15 cellular contexts compared by ENCODE assay signal in genomic region chr7:20191044-20191867, GRCh38. TPM values are rescaled to one million over a fixed set of nuclear protein-coding genes. Genes with fewer than 3 reads are reported as not detected.
A peak's percentile ranks its signal among the peaks of the same experiment; 100 is the strongest.
DNase-seq lines count a peak whose midpoint lies in the region; ATAC-seq and TF ChIP-seq lines count a peak whose summit lies in the region.
"Had no signal": no experiment of that assay in that cellular context is flagged by ENCODE, and none has a peak within 500 bp of the region (broad histone marks: within the 10 kb centered on the region; RNA-seq: fewer than 3 reads in every experiment).

No MANE protein-coding gene starts in this region.

- H3K9me1 ChIP-seq in IMR-90 (ENCODE audit: insufficient read depth, low read length), result no peaks in the 10 kb centered on the region

- no peak overlapping the region; the same call in 1 of the 2 replicates for H3K4me2 ChIP-seq in IMR-90 (ENCODE audit: low read depth, low read length)
- H3K4me2 ChIP-seq: smooth muscle cell had no signal

- H3K27me3 ChIP-seq in IMR-90 (ENCODE audit: control insufficient read depth, insufficient read depth, low read length) (no peaks in the 10 kb centered on the region), SJSA1 (replicated peaks) (no peaks in the 10 kb centered on the region)
- H3K27me3 ChIP-seq: foreskin keratinocyte had no signal

- H3K27me3 Mint-ChIP-seq in stimulated activated naive B cell treated with anti-CD40 and anti-IgM and Interleukin-4, amounts not matched to agents 10 μg/mL and 1 μg/mL and 100 μg/mL, for 72 hours, result no peaks in the 10 kb centered on the region
- no peaks in the 10 kb centered on the region for H3K27me3 Mint-ChIP-seq in activated naive CD4-positive, alpha-beta T cell treated with anti-CD3 and anti-CD28 coated beads for 36 hours (ENCODE audit: low read depth)

- no peak overlapping the region for H2AFZ ChIP-seq in IMR-90 (replicated peaks; ENCODE audit: low read length, poor library complexity)

- H3K9me3 Mint-ChIP-seq in stimulated activated naive B cell treated with anti-CD40 and anti-IgM and Interleukin-4, amounts not matched to agents 10 μg/mL and 1 μg/mL and 100 μg/mL, for 72 hours, result peaks cover 15 to 18% of the 10 kb centered on the region in 2 donors
- H3K9me3 Mint-ChIP-seq in activated naive CD4-positive, alpha-beta T cell treated with anti-CD3 and anti-CD28 coated beads for 36 hours, result peaks cover 3% of the 10 kb centered on the region

- no peaks in the 10 kb centered on the region for H3K79me1 ChIP-seq in IMR-90 (ENCODE audit: low read depth in 1 of 2, low read length in 2 of 2)

- H4K20me1 ChIP-seq in IMR-90 (ENCODE audit: insufficient read depth, low read length), result no peaks in the 10 kb centered on the region

- BruUV-seq in IMR-90 (replicated peaks; lab: Mats Ljungman, UMichigan), result no TSS peak

- peaks cover 30 to 62% of the 10 kb centered on the region in 2 donors for H3K4me1 Mint-ChIP-seq in stimulated activated naive B cell treated with anti-CD40 and anti-IgM and Interleukin-4, amounts not matched to agents 10 μg/mL and 1 μg/mL and 100 μg/mL, for 72 hours
- H3K4me1 Mint-ChIP-seq in activated naive CD4-positive, alpha-beta T cell treated with anti-CD3 and anti-CD28 coated beads for 36 hours (ENCODE audit: low read depth), result no peaks in the 10 kb centered on the region
- H3K4me1 Mint-ChIP-seq: brain had no signal

- H2AK9ac ChIP-seq in IMR-90 (replicated peaks; ENCODE audit: low read depth, low read length, poor library complexity), result no peak overlapping the region

- H4K8ac ChIP-seq in IMR-90 (ENCODE audit: low read depth in 2 of 2, low read length in 2 of 2), result no peak overlapping the region

- H3K4me1 ChIP-seq in IMR-90 (ENCODE audit: control insufficient read depth, insufficient read depth, low read length), result peaks cover 12% of the 10 kb centered on the region; the same call in 1 of the 2 replicates
- peaks cover 14% of the 10 kb centered on the region for H3K4me1 ChIP-seq in SJSA1 (replicated peaks)
- H3K4me1 ChIP-seq: foreskin keratinocyte had no signal

- peaks cover 7 to 24% of the 10 kb centered on the region in 2 donors for H3K36me3 Mint-ChIP-seq in stimulated activated naive B cell treated with anti-CD40 and anti-IgM and Interleukin-4, amounts not matched to agents 10 μg/mL and 1 μg/mL and 100 μg/mL, for 72 hours
- H3K36me3 Mint-ChIP-seq in activated naive CD4-positive, alpha-beta T cell treated with anti-CD3 and anti-CD28 coated beads for 36 hours (ENCODE audit: low read depth), result no peaks in the 10 kb centered on the region

- H3K27ac ChIP-seq in IMR-90 (ENCODE audit: insufficient read depth, low read length) (peak overlapping the region; percentile 14; the same call in 1 of the 2 replicates), SJSA1 (peak overlapping the region; percentile 18; the same call in 1 of the 2 replicates)
- H3K27ac ChIP-seq: foreskin keratinocyte had no signal

- TF ChIP-seq RAD21 in IMR-90 (IDR thresholded peaks at IDR 0.05; ENCODE audit: low read length), result no peak

- no peak for TF ChIP-seq POLR2A in IMR-90 (IDR thresholded peaks at IDR 0.05; ENCODE audit: low read depth, low read length)

- no peak overlapping the region for H2BK15ac ChIP-seq in IMR-90 (ENCODE audit: low read depth, low read length)

- 0 out of 2 replicates have a peak, but pooled peaks have one; percentile 9 for ATAC-seq in IMR-90 (ENCODE audit: low read depth)
- peak; percentile 65 to 67 for ATAC-seq in stimulated activated naive B cell treated with anti-CD40 and anti-IgM and Interleukin-4, amounts not matched to agents 10 μg/mL and 1 μg/mL and 100 μg/mL, for 72 hours (replicated peaks)
- ATAC-seq in HG03520 (IDR thresholded peaks at IDR 0.05; ENCODE audit: unreplicated experiment), result no peak
- ATAC-seq: foreskin keratinocyte had no signal

- CTCF ChIA-PET in IMR-90 (lab: Yijun Ruan, JAX), result interaction anchor here (0.6 kb wide), 1 partner anchor 121 kb away, joined by 3 read pairs; no protein-coding TSS in a partner anchor
- CTCF ChIA-PET in activated naive CD4-positive, alpha-beta T cell treated with anti-CD3 and anti-CD28 coated beads for 36 hours (lab: Charles Lee), result interaction anchor here (1.0 kb wide), 1 partner anchor 19 kb away, joined by 3 read pairs; no protein-coding TSS in a partner anchor

- WGBS in IMR-90 (ENCODE audit: extremely low coverage in 2 of 2, insufficient read length in 1 of 2), 2 experiments, result 100% methylated on average over 2 of the region's 12 CpGs; no CpG with 5 or more reads in 1 of the 2 experiments

- no peak overlapping the region for H3K4ac ChIP-seq in IMR-90 (ENCODE audit: low read depth, low read length)

- H3K36me3 ChIP-seq in IMR-90 (ENCODE audit: control insufficient read depth, insufficient read depth, low read length) (no peaks in the 10 kb centered on the region), SJSA1 (no peaks in the 10 kb centered on the region)

- in situ Hi-C loops in IMR-90 (cut with MboI; ENCODE audit: low sequenced_read_pairs), result no loop called here

- peaks cover 4% of the 10 kb centered on the region; the same call in 1 of the 2 replicates for H3K9me3 ChIP-seq in IMR-90 (ENCODE audit: control insufficient read depth, insufficient read depth, low read length)
- H3K9me3 ChIP-seq in SJSA1 (replicated peaks), result 0 out of 2 replicates have a peak, but pooled peaks cover 6% of the 10 kb centered on the region

- no peak overlapping the region for H3K4me3 Mint-ChIP-seq in stimulated activated naive B cell treated with anti-CD40 and anti-IgM and Interleukin-4, amounts not matched to agents 10 μg/mL and 1 μg/mL and 100 μg/mL, for 72 hours
- H3K4me3 Mint-ChIP-seq in activated naive CD4-positive, alpha-beta T cell treated with anti-CD3 and anti-CD28 coated beads for 36 hours, result no peak overlapping the region
- H3K4me3 Mint-ChIP-seq: brain had no signal

- no peak overlapping the region; the same call in 1 of the 2 replicates for H3K18ac ChIP-seq in IMR-90 (ENCODE audit: low read depth, low read length)

- no peak overlapping the region for H2BK5ac ChIP-seq in IMR-90 (ENCODE audit: low read depth, low read length, poor library complexity, severe bottlenecking)

- peak overlapping the region; percentile 24; the same call in 1 of the 2 replicates for H2BK20ac ChIP-seq in IMR-90 (ENCODE audit: low read depth, low read length)

- peak overlapping the region; percentile 17; the same call in 1 of the 2 replicates for H2AK5ac ChIP-seq in IMR-90 (ENCODE audit: low read depth, low read length)

- H3K4me3 ChIP-seq in IMR-90 (ENCODE audit: insufficient read depth, low read depth, low read length), result no peak overlapping the region
- H3K4me3 ChIP-seq in SJSA1, result no peak overlapping the region
- H3K4me3 ChIP-seq: smooth muscle cell had no signal

- peak overlapping the region; percentile 3; the same call in 1 of the 2 replicates for H4K5ac ChIP-seq in IMR-90 (ENCODE audit: low read depth, low read length)

- no peak overlapping the region for H3K23ac ChIP-seq in IMR-90 (ENCODE audit: low read depth, low read length)

- dilution Hi-C loops in IMR-90 (cut with HindIII; ENCODE audit: low sequenced_read_pairs, unreplicated experiment), result no loop called here

- TF ChIP-seq CTCF in IMR-90 (conservative IDR thresholded peaks at IDR 0.05; ENCODE audit: low read depth, low read length), result no peak

- H3K14ac ChIP-seq in IMR-90 (replicated peaks; ENCODE audit: low read depth, low read length), result no peak overlapping the region

- H3K56ac ChIP-seq in IMR-90 (ENCODE audit: extremely low read depth, insufficient read depth, low read length), result no peak overlapping the region

- no peak overlapping the region for H3K9ac ChIP-seq in IMR-90 (ENCODE audit: low read depth, low read length)

- DNase-seq in NCI-H1417 (lab: John Stamatoyannopoulos, UW) (peak in 2 of 3 experiments; percentile 20 to 61), NCI-H1417 treated with DMSO at 0.1 percent for 48 hours (lab: John Stamatoyannopoulos, UW) (no peak), IMR-90 (no peak), SJSA1 (ENCODE audit: low read depth in 1 of 2, low spot score in 2 of 2) (no peak)
- DNase-seq in stimulated activated naive B cell treated with anti-CD40 and anti-IgM and Interleukin-4, amounts not matched to agents 10 μg/mL and 1 μg/mL and 100 μg/mL, for 72 hours, result no peak
- DNase-seq in activated CD4-positive, alpha-beta T cell treated with anti-CD3 and anti-CD28 coated beads, Interleukin-2, amount 50 U/mL, for 4 hours, result no peak
- DNase-seq in activated naive CD4-positive, alpha-beta T cell treated with anti-CD3 and anti-CD28 coated beads for 36 hours, result no peak
- DNase-seq: foreskin keratinocyte, NCI-H526 treated with DMSO at 0.1 percent for 48 hours, SIG-M5, substantia nigra had no signal

- peak overlapping the region; percentile 23 for H4K91ac ChIP-seq in IMR-90 (ENCODE audit: insufficient read depth, low read depth, low read length)

- POLR2A ChIA-PET in IMR-90 (lab: Charles Lee; ENCODE audit: unreplicated experiment), result no interaction called here

- H3K27ac Mint-ChIP-seq in stimulated activated naive B cell treated with anti-CD40 and anti-IgM and Interleukin-4, amounts not matched to agents 10 μg/mL and 1 μg/mL and 100 μg/mL, for 72 hours, result peak overlapping the region; percentile 15
- no peak overlapping the region for H3K27ac Mint-ChIP-seq in activated naive CD4-positive, alpha-beta T cell treated with anti-CD3 and anti-CD28 coated beads for 36 hours

- 0 out of 2 replicates have a peak overlapping the region, but pooled peaks have one; percentile 18 for H2BK120ac ChIP-seq in IMR-90 (ENCODE audit: low read depth, low read length)

- intact Hi-C loops in IMR-90 (cut with micrococcal nuclease), result no loop called here
- intact Hi-C loops in activated naive CD4-positive, alpha-beta T cell treated with anti-CD3 and anti-CD28 coated beads for 36 hours (cut with micrococcal nuclease), result no loop called here

TF ChIP-seq in IMR-90, 13 proteins besides CTCF, POLR2A, EP300 and RAD21 (continues in another document):
- TF ChIP-seq USF2 (IDR thresholded peaks at IDR 0.05; ENCODE audit: low read depth, low read length) (no peak), SMC3 (IDR thresholded peaks at IDR 0.05; ENCODE audit: low read depth, low read length) (no peak), CHD1 (IDR thresholded peaks at IDR 0.05; ENCODE audit: low read depth, low read length) (no peak), NFE2L2 (IDR thresholded peaks at IDR 0.05; ENCODE audit: low read depth, low read length) (no peak)

RNA-seq across cellular contexts. Expression of gene MACC1, which starts 25.9 kb away (rescaled TPM):
- under 0.01 TPM in 2 replicates for total RNA-seq in IMR-90 (2012; rRNA removed)
- not detected in 2 replicates for polyA plus RNA-seq in IMR-90 (2012; rRNA removed)
- not detected in 2 replicates for polyA plus RNA-seq in IMR-90 (2012; cell fraction: cytosol; rRNA removed)
- polyA plus RNA-seq in IMR-90 (2012; cell fraction: nucleus; rRNA removed; ENCODE audit: low replicate concordance), result 0.01 TPM in 1 of 2 replicates, not detected in the other
- not detected in 2 replicates for total RNA-seq in SJSA1 (2014; rRNA removed; shearing (Covaris generic))
- under 1 TPM in 1 of 2 experiments, not detected in 1; 0.05 TPM for total RNA-seq in activated naive CD4-positive, alpha-beta T cell treated with anti-CD3 and anti-CD28 coated beads for 36 hours
- total RNA-seq: A172 had no signal
- polyA plus RNA-seq: smooth muscle cell had no signal

Comparison
In these comparisons a context has a peak if more than half of its experiments do, and no peak if none do; other contexts are left out.
1. DNase-seq: peak in NCI-H1417 (2 of 3); none in NCI-H1417 treated with DMSO at 0.1 percent for 48 hours (single experiment), IMR-90 (single experiment), SJSA1 (0 of 2), stimulated activated naive B cell treated with anti-CD40 and anti-IgM and Interleukin-4, amounts not matched to agents 10 μg/mL and 1 μg/mL and 100 μg/mL, for 72 hours (single experiment), activated CD4-positive, alpha-beta T cell treated with anti-CD3 and anti-CD28 coated beads, Interleukin-2, amount 50 U/mL, for 4 hours (0 of 2) and activated naive CD4-positive, alpha-beta T cell treated with anti-CD3 and anti-CD28 coated beads for 36 hours (single experiment).